27 cellular contexts compared by ENCODE assay signal in the genomic region with DNA sequence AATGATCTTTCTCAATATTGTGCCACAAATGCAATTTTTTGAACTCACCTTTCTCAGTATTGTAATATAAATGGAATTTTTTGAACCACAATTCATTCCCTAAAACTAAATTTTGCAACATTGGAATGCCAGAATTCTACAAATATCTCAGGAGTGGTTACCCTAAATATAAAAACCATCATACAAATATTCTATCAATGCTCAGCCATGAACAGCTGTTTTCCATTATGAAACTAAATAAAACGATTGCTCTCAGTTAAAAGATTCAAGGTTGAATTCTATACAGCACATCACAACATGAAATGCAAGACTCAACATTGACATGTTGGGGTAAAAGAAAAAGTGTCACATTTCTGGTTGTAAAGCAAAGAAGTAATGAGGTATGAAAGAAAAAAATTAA.
"Had no signal": no experiment of that assay in that cellular context is flagged by ENCODE, and none has a peak within 500 bp of the region (broad histone marks: within the 10 kb centered on the region; RNA-seq: fewer than 3 reads in every experiment).

No MANE protein-coding gene starts in this region.

- H3K4me3 Mint-ChIP-seq: activated CD4-positive, alpha-beta T cell treated with anti-CD3 and anti-CD28 coated beads for 36 hours; activated CD8-positive, alpha-beta T cell treated with anti-CD3 and anti-CD28 coated beads for 36 hours; activated naive CD4-positive, alpha-beta T cell treated with anti-CD3 and anti-CD28 coated beads, Interleukin-2, amount 10 ng/mL, durations not matched to agents 7 days and 5 days; activated naive CD8-positive, alpha-beta T cell treated with anti-CD3 and anti-CD28 coated beads, Interleukin-2, amount 10 ng/mL, durations not matched to agents 7 days and 5 days; activated T-cell treated with anti-CD3 and anti-CD28 coated beads, Interleukin-2, amount 50 U/mL, for 72 hours had no signal

- FAIRE-seq: bronchial epithelial cell had no signal

- H3K4me3 ChIP-seq: body of pancreas had no signal

- H3K9me3 ChIP-seq: body of pancreas had no signal

- H3K27ac Mint-ChIP-seq: activated CD4-positive, alpha-beta T cell treated with anti-CD3 and anti-CD28 coated beads for 36 hours; activated CD8-positive, alpha-beta T cell treated with anti-CD3 and anti-CD28 coated beads for 36 hours; activated naive CD4-positive, alpha-beta T cell treated with anti-CD3 and anti-CD28 coated beads, Interleukin-2, amount 10 ng/mL, durations not matched to agents 7 days and 5 days; activated naive CD8-positive, alpha-beta T cell treated with anti-CD3 and anti-CD28 coated beads, Interleukin-2, amount 10 ng/mL, durations not matched to agents 7 days and 5 days; activated T-cell treated with anti-CD3 and anti-CD28 coated beads, Interleukin-2, amount 50 U/mL, for 72 hours; activated T-helper 2 cell treated with anti-CD3 and anti-CD28 coated beads, Interferon-gamma antibody, Interleukin-2, Interleukin-4, amounts not matched to agents 10 μg/mL and 5 μg/mL and 100 μg/mL, durations not matched to agents 14 hours and 24 hours and 36 hours had no signal

- ATAC-seq: activated CD4-positive, alpha-beta T cell treated with anti-CD3 and anti-CD28 coated beads for 36 hours; activated CD8-positive, alpha-beta T cell treated with anti-CD3 and anti-CD28 coated beads for 36 hours; activated T-cell treated with anti-CD3 and anti-CD28 coated beads, Interleukin-2, amount 50 U/mL, for 72 hours; body of pancreas; Panc1; Right ventricle myocardium inferior had no signal

- DNase-seq: activated CD4-positive, alpha-beta T cell treated with anti-CD3 and anti-CD28 coated beads for 36 hours; activated CD4-positive, alpha-beta T cell treated with anti-CD3 and anti-CD28 coated beads, Interleukin-2, amount 50 U/mL, for 1 hour; activated CD8-positive, alpha-beta memory T cell treated with anti-CD3 and anti-CD28 coated beads, Interleukin-2, amount 50 U/mL, for 4 hours; activated CD8-positive, alpha-beta T cell treated with anti-CD3 and anti-CD28 coated beads for 36 hours; activated gamma-delta T cell treated with Interleukin-2 at 50 U/mL for 16 hours; activated naive CD4-positive, alpha-beta T cell treated with anti-CD3 and anti-CD28 coated beads, Interleukin-2, amount 10 ng/mL, durations not matched to agents 7 days and 5 days; activated naive CD8-positive, alpha-beta T cell treated with anti-CD3 and anti-CD28 coated beads, Interleukin-2, amount 10 ng/mL, durations not matched to agents 7 days and 5 days; activated T-cell treated with anti-CD3 and anti-CD28 coated beads, Interleukin-2, amount 50 U/mL, for 72 hours; aorta; body of pancreas; central memory CD4-positive, alpha-beta T cell; KG1; NCI-H1092; NCI-H1417 treated with DMSO at 0.1 percent for 48 hours; NCI-H1694; NCI-H2029; NCI-H510A treated with DMSO at 0.1 percent for 48 hours; NCI-H69; NK-92 treated with Interleukin-12 subunit alpha and Interleukin-12 subunit beta, amount 100 ng/mL, for 24 hours; OCI-M1; RPMI8226; T-helper 1 cell; WERI-Rb-1 had no signal

- H3K9me3 Mint-ChIP-seq: activated CD8-positive, alpha-beta T cell treated with anti-CD3 and anti-CD28 coated beads for 36 hours; activated naive CD4-positive, alpha-beta T cell treated with anti-CD3 and anti-CD28 coated beads, Interleukin-2, amount 10 ng/mL, durations not matched to agents 7 days and 5 days; activated naive CD8-positive, alpha-beta T cell treated with anti-CD3 and anti-CD28 coated beads, Interleukin-2, amount 10 ng/mL, durations not matched to agents 7 days and 5 days; activated T-cell treated with anti-CD3 and anti-CD28 coated beads, Interleukin-2, amount 50 U/mL, for 72 hours; activated T-helper 2 cell treated with anti-CD3 and anti-CD28 coated beads, Interferon-gamma antibody, Interleukin-2, Interleukin-4, amounts not matched to agents 10 μg/mL and 5 μg/mL and 100 μg/mL, durations not matched to agents 14 hours and 24 hours and 36 hours had no signal

- H3K36me3 Mint-ChIP-seq: activated naive CD4-positive, alpha-beta T cell treated with anti-CD3 and anti-CD28 coated beads, Interleukin-2, amount 10 ng/mL, durations not matched to agents 7 days and 5 days; activated naive CD8-positive, alpha-beta T cell treated with anti-CD3 and anti-CD28 coated beads, Interleukin-2, amount 10 ng/mL, durations not matched to agents 7 days and 5 days had no signal

- H3K4me1 Mint-ChIP-seq: activated CD4-positive, alpha-beta T cell treated with anti-CD3 and anti-CD28 coated beads for 36 hours had no signal

- H3K27ac ChIP-seq: body of pancreas, WERI-Rb-1 had no signal

- H3K27me3 ChIP-seq: body of pancreas had no signal

- H3K36me3 ChIP-seq: WERI-Rb-1 had no signal

- H3K4me1 ChIP-seq: body of pancreas had no signal
